21 cellular contexts compared by ENCODE assay signal in the genomic region with DNA sequence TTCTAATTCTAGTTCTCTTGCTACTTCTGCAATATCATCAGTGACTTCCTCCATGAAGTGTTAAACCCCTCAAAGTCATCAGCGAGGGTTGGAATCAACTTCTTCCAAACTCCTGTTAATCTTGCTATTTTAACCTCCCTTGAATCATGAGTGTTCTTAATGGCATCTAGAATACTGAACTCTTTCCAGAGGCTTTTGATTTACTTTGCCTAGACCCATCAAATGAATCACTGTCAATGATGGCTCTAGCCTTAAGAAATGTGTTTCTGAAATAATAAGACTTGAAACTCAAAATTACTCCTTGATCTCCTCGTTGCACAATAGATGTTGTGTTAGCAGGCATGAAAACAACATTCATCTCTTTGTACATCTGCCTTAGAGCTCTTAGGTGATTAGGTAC.
DNase-seq lines count a peak whose midpoint lies in the region; ATAC-seq, FAIRE-seq and TF ChIP-seq lines count a peak whose summit lies in the region.
"Had no signal": no experiment of that assay in that cellular context is flagged by ENCODE, and none has a peak within 500 bp of the region (broad histone marks: within the 10 kb centered on the region; RNA-seq: fewer than 3 reads in every experiment).

No MANE protein-coding gene starts in this region.

- no peaks in the 10 kb centered on the region for H3K4me1 ChIP-seq in HepG2 (ENCODE audit: insufficient read depth, low read length)
- peaks cover 0 to 11% (median 1%) of the 10 kb centered on the region in 4 donors for H3K4me1 ChIP-seq in right lobe of liver

- intact Hi-C loops in HepG2 (cut with micrococcal nuclease; ENCODE audit: unreplicated experiment) (no loop called here), right lobe of liver (cut with DNase I) (no loop called here)

- H3K27me3 ChIP-seq in HepG2 (ENCODE audit: control insufficient read depth in 1 of 2, insufficient read depth in 2 of 2, low read length in 2 of 2) (no peaks in the 10 kb centered on the region), right lobe of liver (no peaks in the 10 kb centered on the region)
- H3K27me3 ChIP-seq: BLaER1 treated with 17β-estradiol and CSF1 and Interleukin-3, amounts not matched to agents 10 nM and 100 nM had no signal

- CTCF ChIA-PET in HepG2 (lab: Yijun Ruan, JAX; ENCODE audit: low intra/inter-chr PET ratio, low total read pairs), result no interaction called here

- WGBS in HepG2 (ENCODE audit: low lambda C conversion rate), result 0% methylated on average over 2 of the region's 2 CpGs
- 65% methylated on average over 2 of the region's 2 CpGs for WGBS in right lobe of liver (ENCODE audit: insufficient coverage, low coverage, low lambda C conversion rate, missing lambda C conversion rate)

- in situ Hi-C loops in HepG2 (cut with HindIII; ENCODE audit: extremely low pct_ligation_motif_present, low pct_unique_long_range_greater_than_20kb), result no loop called here

- no peak overlapping the region for H2AFZ ChIP-seq in HepG2 (ENCODE audit: low read length)
- H2AFZ ChIP-seq: GM23338 had no signal

- POLR2A ChIA-PET in HepG2 (lab: Yijun Ruan, JAX), result no interaction called here

- no peaks in the 10 kb centered on the region for H3K79me2 ChIP-seq in HepG2 (ENCODE audit: insufficient read depth, low read length)

- DNase-seq in HepG2 (ENCODE audit: low spot score) (no peak), right lobe of liver (no peak), astrocyte of the hippocampus (ENCODE audit: low read depth, low spot score) (peak; percentile 53), iris pigment epithelial cell (ENCODE audit: low read depth) (peak; percentile 60), NCI-H446 treated with DMSO at 0.1 percent for 48 hours (lab: John Stamatoyannopoulos, UW) (no peak), ureter (ENCODE audit: low spot score) (no peak)
- no peak for DNase-seq in activated CD4-positive, alpha-beta T cell treated with anti-CD3 and anti-CD28 coated beads for 48 hours
- DNase-seq: DND-41, GDM1, MM.1S, NCI-H1105, NCI-H187, NCI-H446, NCI-H748 treated with DMSO at 0.1 percent for 48 hours, PC-3 had no signal

- TF ChIP-seq RAD21 in HepG2 (CRISPR knock-in tag; IDR thresholded peaks at IDR 0.05), result no peak

- no peak for FAIRE-seq in HepG2 (lab: Jason Lieb, UNC)
- FAIRE-seq: GM12878, GM18507 had no signal

- H3K36me3 ChIP-seq in HepG2 (replicated peaks in 1 of 2; ENCODE audit: control insufficient read depth in 1 of 2, insufficient read depth in 2 of 2, low read length in 2 of 2) (no peaks in the 10 kb centered on the region), right lobe of liver (no peaks in the 10 kb centered on the region)
- H3K36me3 ChIP-seq: BLaER1 treated with 17β-estradiol and CSF1 and Interleukin-3, amounts not matched to agents 10 nM and 100 nM had no signal

- H3K4me3 ChIP-seq in HepG2 (replicated peaks in 1 of 3; ENCODE audit: insufficient read depth in 1 of 3, low read depth in 2 of 3, low read length in 3 of 3), result no peak overlapping the region
- no peak overlapping the region for H3K4me3 ChIP-seq in right lobe of liver
- H3K4me3 ChIP-seq: BLaER1 treated with 17β-estradiol and CSF1 and Interleukin-3, amounts not matched to agents 10 nM and 100 nM; GM12878; GM23338 had no signal

- no peak for TF ChIP-seq CTCF in HepG2 (CRISPR knock-in tag; IDR thresholded peaks at IDR 0.05)
- TF ChIP-seq CTCF in right lobe of liver (IDR thresholded peaks at IDR 0.05), result no peak

- H3K27ac ChIP-seq in HepG2 (ENCODE audit: extremely low read length, insufficient read depth, low read length) (no peak overlapping the region), right lobe of liver (no peak overlapping the region)
- H3K27ac ChIP-seq: BLaER1 treated with 17β-estradiol and CSF1 and Interleukin-3, amounts not matched to agents 10 nM and 100 nM; RWPE1 had no signal

- H3K9me3 ChIP-seq in HepG2 (ENCODE audit: low read length) (no peaks in the 10 kb centered on the region), right lobe of liver (no peaks in the 10 kb centered on the region)
- H3K9me3 ChIP-seq: BLaER1 treated with 17β-estradiol and CSF1 and Interleukin-3, amounts not matched to agents 10 nM and 100 nM had no signal

- ATAC-seq in HepG2, result no peak
- no peak for ATAC-seq in right lobe of liver
- no peak for ATAC-seq in GM18505 (IDR thresholded peaks at IDR 0.05; ENCODE audit: unreplicated experiment)
- ATAC-seq: GM12878, GM23338, PC-3 had no signal

- BruUV-seq in HepG2 (replicated peaks; lab: Mats Ljungman, UMichigan), result no TSS peak

- no peaks in the 10 kb centered on the region for H4K20me1 ChIP-seq in HepG2 (ENCODE audit: insufficient read depth, low read length)
- H4K20me1 ChIP-seq: BLaER1 treated with 17β-estradiol and CSF1 and Interleukin-3, amounts not matched to agents 10 nM and 100 nM had no signal

- TF ChIP-seq POLR2A in HepG2 (IDR thresholded peaks at IDR 0.05; ENCODE audit: insufficient read depth in 1 of 2, low read depth in 2 of 2, low read length in 2 of 2), result no peak
- no peak for TF ChIP-seq POLR2A in right lobe of liver (IDR thresholded peaks at IDR 0.05)
- TF ChIP-seq POLR2A in GM18505 (IDR thresholded peaks at IDR 0.05; ENCODE audit: borderline replicate concordance, extremely low read depth, insufficient read depth, insufficient read length), result no peak

- H3K4me2 ChIP-seq in HepG2 (ENCODE audit: low read depth, low read length), result no peak overlapping the region
- H3K4me2 ChIP-seq: GM23338 had no signal

- TF ChIP-seq EP300 in HepG2 (IDR thresholded peaks at IDR 0.05; ENCODE audit: low read depth in 2 of 2, low read length in 2 of 2), result no peak
- TF ChIP-seq EP300 in HepG2 (CRISPR knock-in tag; IDR thresholded peaks at IDR 0.05; ENCODE audit: borderline replicate concordance), result no peak

- H3K9ac ChIP-seq in HepG2 (ENCODE audit: insufficient read depth, low read depth, low read length), result no peak overlapping the region
- H3K9ac ChIP-seq: BLaER1 treated with 17β-estradiol and CSF1 and Interleukin-3, amounts not matched to agents 10 nM and 100 nM had no signal

TF ChIP-seq in HepG2, 621 proteins besides CTCF, POLR2A, EP300 and RAD21:
- TF ChIP-seq CEBPB (IDR thresholded peaks at IDR 0.05; ENCODE audit: borderline replicate concordance, low read depth, low read length) (0 out of 2 replicates have a peak, but pooled peaks have one; percentile 6), ZNF256 (CRISPR knock-in tag; conservative IDR thresholded peaks at IDR 0.05) (no peak)

Comparison
In these comparisons a context has a peak if more than half of its experiments do, and no peak if none do; other contexts are left out.
1. DNase-seq: peak in astrocyte of the hippocampus (single experiment) and iris pigment epithelial cell (single experiment); none in HepG2 (single experiment), right lobe of liver (0 of 3), activated CD4-positive, alpha-beta T cell treated with anti-CD3 and anti-CD28 coated beads for 48 hours (single experiment), NCI-H446 treated with DMSO at 0.1 percent for 48 hours (single experiment) and ureter (single experiment).